ENCODE assay signal across 8 cellular contexts in the genomic region with DNA sequence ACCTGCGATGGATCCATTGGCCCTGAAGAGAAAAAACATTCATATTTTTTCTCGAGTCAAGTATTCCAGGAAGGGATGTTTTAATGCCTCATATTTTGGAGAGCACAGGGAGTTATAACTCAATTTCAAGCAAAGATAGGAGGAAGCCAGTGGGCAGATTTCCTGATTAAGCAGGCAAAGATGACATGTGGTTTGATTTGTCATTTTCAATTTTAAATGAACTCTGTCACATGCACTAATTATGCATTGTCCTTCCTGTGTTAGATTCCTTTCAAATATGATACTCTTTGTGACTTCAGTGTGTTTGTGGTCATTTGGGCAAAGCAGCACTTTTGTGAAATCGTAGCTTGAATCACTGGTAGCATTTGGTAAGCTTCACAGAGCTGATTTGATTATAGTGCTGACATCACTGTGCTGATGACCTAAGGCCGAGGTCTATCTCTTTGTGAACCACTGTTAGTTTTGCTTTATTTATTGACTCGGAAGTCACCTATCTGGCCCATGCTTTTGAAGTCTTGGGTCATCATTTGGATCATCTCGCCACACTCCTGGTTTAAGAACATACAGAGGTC. TPM values are rescaled to one million over a fixed set of nuclear protein-coding genes. Genes with fewer than 3 reads are reported as not detected.
A peak's percentile ranks its signal among the peaks of the same experiment; 100 is the strongest.
DNase-seq lines count a peak whose midpoint lies in the region; ATAC-seq and TF ChIP-seq lines count a peak whose summit lies in the region.
"Not testable (repeated sequence)": the region's sequence is repeated elsewhere in the genome, so short reads cannot be mapped to it uniquely, and the experiment has no call there.

No MANE protein-coding gene starts in this region.

- not testable (repeated sequence) for ATAC-seq in CD4-positive, alpha-beta T cell (ENCODE audit: poor library complexity)
- peak; percentile 23 for ATAC-seq in activated CD8-positive, alpha-beta memory T cell treated with anti-CD3 and anti-CD28 coated beads, Interleukin-2, amount 10 ng/mL, durations not matched to agents 7 days and 5 days
- peak; percentile 73 to 90 (median 84) for ATAC-seq in right lobe of liver
- ATAC-seq in psoas muscle: peak; percentile 52 to 68 (median 61)

- TF ChIP-seq EP300 in SK-N-SH (IDR thresholded peaks at IDR 0.05; ENCODE audit: borderline replicate concordance in 1 of 2, low read depth in 1 of 2, low read length in 1 of 2): peak; percentile 47 to 98; a peak in 3 of 4 replicates

- H3K4me3 Mint-ChIP-seq in CD4-positive, alpha-beta T cell; activated CD8-positive, alpha-beta memory T cell treated with anti-CD3 and anti-CD28 coated beads, Interleukin-2, amount 10 ng/mL, durations not matched to agents 7 days and 5 days: not testable (repeated sequence)

- H3F3A ChIP-seq in SK-N-SH (replicated peaks; ENCODE audit: insufficient read depth): peaks cover 14% of the 10 kb centered on the region

- not testable (repeated sequence) for H3K9me3 ChIP-seq in CD4-positive, alpha-beta T cell (ENCODE audit: control insufficient read depth, low read length); SK-N-SH; right lobe of liver; psoas muscle; vagina

- H3K79me2 ChIP-seq in SK-N-SH (ENCODE audit: insufficient read depth): peaks cover 99% of the 10 kb centered on the region

- H3K9me2 ChIP-seq in SK-N-SH: not testable (repeated sequence)

- H3K27me3 Mint-ChIP-seq in CD4-positive, alpha-beta T cell; activated CD8-positive, alpha-beta memory T cell treated with anti-CD3 and anti-CD28 coated beads, Interleukin-2, amount 10 ng/mL, durations not matched to agents 7 days and 5 days: not testable (repeated sequence)

- H3K36me3 ChIP-seq in SK-N-SH (replicated peaks in 1 of 2; ENCODE audit: control insufficient read depth in 1 of 2, insufficient read depth in 2 of 2, low read length in 1 of 2): peaks cover 0 to 16% of the 10 kb centered on the region in 2 experiments
- H3K36me3 ChIP-seq in right lobe of liver: peaks cover 0 to 12% (median 4%) of the 10 kb centered on the region in 4 donors
- peaks cover 0 to 17% of the 10 kb centered on the region in 2 donors for H3K36me3 ChIP-seq in psoas muscle (ENCODE audit: insufficient read depth in 1 of 2, low read depth in 1 of 2)
- H3K36me3 ChIP-seq in vagina: not testable (repeated sequence)

- not testable (repeated sequence) for H3K4me3 ChIP-seq in SK-N-SH (ENCODE audit: low read depth in 2 of 2, low read length in 1 of 2); right lobe of liver; psoas muscle; vagina

- CTCF ChIA-PET in CD4-positive, alpha-beta T cell (lab: Charles Lee): not testable (repeated sequence)
- CTCF ChIA-PET in SK-N-SH (lab: Yijun Ruan, JAX): interaction anchor here (0.8 to 3.1 kb wide), 8 partner anchors 11 to 361 kb away, joined by 3 to 21 read pairs (median 4); partner anchors contain the start of gene CRCP
- CTCF ChIA-PET in activated CD8-positive, alpha-beta memory T cell treated with anti-CD3 and anti-CD28 coated beads, Interleukin-2, amount 10 ng/mL, durations not matched to agents 7 days and 5 days (lab: Charles Lee): interaction anchor here (0.8 kb wide), 1 partner anchor 12 kb away, joined by 3 read pairs; the partner anchor contains the start of gene CRCP

- intact Hi-C loops in CD4-positive, alpha-beta T cell (cut with DNase I, micrococcal nuclease); right lobe of liver (cut with DNase I); psoas muscle (cut with DNase I); vagina (cut with DNase I): not testable (repeated sequence)

- not testable (repeated sequence) for DNase-seq in CD4-positive, alpha-beta T cell; activated CD8-positive, alpha-beta memory T cell treated with anti-CD3 and anti-CD28 coated beads, Interleukin-2, amount 10 ng/mL, durations not matched to agents 7 days and 5 days; right lobe of liver; psoas muscle; vagina (ENCODE audit: extremely low spot score in 2 of 2)
- DNase-seq in SK-N-SH (peak; percentile 72), amniotic epithelial cell (ENCODE audit: low read depth) (peak; percentile 57), fibroblast of peridontal ligament (ENCODE audit: extremely low read depth) (peak; percentile 56)

- peaks cover 60% of the 10 kb centered on the region for H4K20me1 ChIP-seq in SK-N-SH (ENCODE audit: insufficient read depth)

- H3K4me1 ChIP-seq in SK-N-SH (ENCODE audit: control insufficient read depth in 1 of 2, insufficient read depth in 2 of 2, low read depth in 1 of 2, low read length in 1 of 2) (peaks cover 19 to 27% of the 10 kb centered on the region in 2 experiments; a peak in 3 of 4 replicates), right lobe of liver (peaks cover 0 to 40% (median 12%) of the 10 kb centered on the region in 4 donors), psoas muscle (peaks cover 54% of the 10 kb centered on the region), vagina (peaks cover 52% of the 10 kb centered on the region)

- H3K9me3 Mint-ChIP-seq in CD4-positive, alpha-beta T cell; activated CD8-positive, alpha-beta memory T cell treated with anti-CD3 and anti-CD28 coated beads, Interleukin-2, amount 10 ng/mL, durations not matched to agents 7 days and 5 days (ENCODE audit: low read depth): not testable (repeated sequence)

- H3K36me3 Mint-ChIP-seq in CD4-positive, alpha-beta T cell (ENCODE audit: low read depth): peaks cover 21% of the 10 kb centered on the region
- H3K36me3 Mint-ChIP-seq in activated CD8-positive, alpha-beta memory T cell treated with anti-CD3 and anti-CD28 coated beads, Interleukin-2, amount 10 ng/mL, durations not matched to agents 7 days and 5 days: peaks cover 13% of the 10 kb centered on the region

- H3K27ac ChIP-seq in CD4-positive, alpha-beta T cell (ENCODE audit: low read depth, low read length): peak overlapping the region; percentile 4
- H3K27ac ChIP-seq in SK-N-SH (ENCODE audit: low read depth in 2 of 2, low read length in 1 of 2) (peak overlapping the region; percentile 72 to 99), right lobe of liver (peak overlapping the region; percentile 62 to 91 (median 67)), psoas muscle (peak overlapping the region; percentile 77), vagina (peak overlapping the region; percentile 13)

- H3K4me2 ChIP-seq in SK-N-SH: peak overlapping the region; percentile 38; the same call in 1 of the 2 replicates

- not testable (repeated sequence) for TF ChIP-seq CTCF in CD4-positive, alpha-beta T cell (IDR thresholded peaks at IDR 0.05); SK-N-SH (IDR thresholded peaks at IDR 0.05); right lobe of liver (IDR thresholded peaks at IDR 0.05); psoas muscle (IDR thresholded peaks at IDR 0.05); vagina (IDR thresholded peaks at IDR 0.05)

- 23% methylated on average over 6 of the region's 6 CpGs for WGBS in SK-N-SH (ENCODE audit: low lambda C conversion rate)
- 33% methylated on average over 5 of the region's 6 CpGs for WGBS in right lobe of liver (ENCODE audit: insufficient coverage, low coverage, low lambda C conversion rate, missing lambda C conversion rate)
- 40 to 54% (median 46%) methylated on average over 6 of the region's 6 CpGs for WGBS in psoas muscle, 3 donors

- 0 out of 2 replicates have a peak, but pooled peaks have one; percentile 17 for TF ChIP-seq RAD21 in SK-N-SH (IDR thresholded peaks at IDR 0.05; ENCODE audit: low read length)

- not testable (repeated sequence) for H2AFZ ChIP-seq in SK-N-SH (ENCODE audit: low read depth)

- peak overlapping the region; percentile 59 for H3K27ac Mint-ChIP-seq in CD4-positive, alpha-beta T cell
- peak overlapping the region; percentile 56 for H3K27ac Mint-ChIP-seq in activated CD8-positive, alpha-beta memory T cell treated with anti-CD3 and anti-CD28 coated beads, Interleukin-2, amount 10 ng/mL, durations not matched to agents 7 days and 5 days

- POLR2A ChIA-PET in CD4-positive, alpha-beta T cell (lab: Charles Lee): interaction anchor here (0.9 kb wide), 1 partner anchor 11 kb away, joined by 6 read pairs; the partner anchor contains the start of gene CRCP
- POLR2A ChIA-PET in SK-N-SH (lab: Yijun Ruan, JAX): interaction anchor here (1.4 to 3.5 kb wide), 3 partner anchors 11 to 21 kb away, joined by 5 to 14 read pairs (median 6); partner anchors contain the start of gene CRCP

- H3K9ac ChIP-seq in SK-N-SH: not testable (repeated sequence)

- peaks cover 51% of the 10 kb centered on the region for H3K4me1 Mint-ChIP-seq in CD4-positive, alpha-beta T cell (ENCODE audit: low read depth)
- H3K4me1 Mint-ChIP-seq in activated CD8-positive, alpha-beta memory T cell treated with anti-CD3 and anti-CD28 coated beads, Interleukin-2, amount 10 ng/mL, durations not matched to agents 7 days and 5 days: peaks cover 34% of the 10 kb centered on the region

- TF ChIP-seq POLR2A in right lobe of liver (IDR thresholded peaks at IDR 0.05); vagina (IDR thresholded peaks at IDR 0.05): not testable (repeated sequence)

- H3K27me3 ChIP-seq in CD4-positive, alpha-beta T cell (ENCODE audit: control insufficient read depth, insufficient read depth, low read length); SK-N-SH (ENCODE audit: insufficient read depth); right lobe of liver; psoas muscle (ENCODE audit: insufficient read depth in 3 of 3, low read length in 2 of 3); vagina: not testable (repeated sequence)

RNA-seq across cellular contexts. Expression of gene CRCP, which starts 11.2 kb away (rescaled TPM):
- 10 to 100 TPM; 29.2 to 29.4 TPM for total RNA-seq in CD4-positive, alpha-beta T cell
- polyA plus RNA-seq in SK-N-SH (2012; rRNA removed) (34.0 and 34.1 TPM in 2 replicates), psoas muscle (10 to 100 TPM; 11.9 to 23.8 (median 17.7) TPM)
- 33.3 and 35.7 TPM in 2 replicates for polyA plus RNA-seq in SK-N-SH (2012; cell fraction: cytosol; rRNA removed)
- polyA plus RNA-seq in SK-N-SH (2012; cell fraction: nucleus; rRNA removed): 40.7 and 57.5 TPM in 2 replicates
- total RNA-seq in activated CD8-positive, alpha-beta memory T cell treated with anti-CD3 and anti-CD28 coated beads, Interleukin-2, amount 10 ng/mL, durations not matched to agents 7 days and 5 days: 10 to 100 TPM; 28.3 to 29.4 TPM
- total RNA-seq in right lobe of liver (10 to 100 TPM; 17.2 to 38.0 (median 24.4) TPM), psoas muscle (10 to 100 TPM; 11.3 to 18.8 (median 13.0) TPM), vagina (56.5 TPM)

RNA-seq across cellular contexts. Expression of gene ASL, which starts 50.2 kb away (rescaled TPM):
- total RNA-seq in CD4-positive, alpha-beta T cell: 10 to 100 TPM; 11.2 to 12.3 TPM
- polyA plus RNA-seq in SK-N-SH (2012; rRNA removed) (138 and 141 TPM in 2 replicates), psoas muscle (10 to 100 TPM in 1 of 3 donors, 1 to 10 TPM in 2; 3.3 to 32.9 (median 6.5) TPM)
- polyA plus RNA-seq in SK-N-SH (2012; cell fraction: cytosol; rRNA removed): 54.1 and 76.3 TPM in 2 replicates
- polyA plus RNA-seq in SK-N-SH (2012; cell fraction: nucleus; rRNA removed): 426 and 428 TPM in 2 replicates
- 10 to 100 TPM; 30.1 to 36.7 TPM for total RNA-seq in activated CD8-positive, alpha-beta memory T cell treated with anti-CD3 and anti-CD28 coated beads, Interleukin-2, amount 10 ng/mL, durations not matched to agents 7 days and 5 days
- total RNA-seq in right lobe of liver (100 to 1,000 TPM; 161 to 356 (median 220) TPM), psoas muscle (1 to 10 TPM; 4.3 to 8.6 (median 6.6) TPM), vagina (24.6 TPM)

Comparison
In these comparisons a context has a peak if more than half of its experiments do, and no peak if none do; other contexts are left out.
1. H3K27ac ChIP-seq: peak in every context shown above with its lines; median percentile 86 in SK-N-SH; 77 in psoas muscle; 67 in right lobe of liver; 13 in vagina; 4 in CD4-positive, alpha-beta T cell.